ENCODE assay signal across 36 cellular contexts in genomic region chr19:23596872-23597271, GRCh38.
"Had no signal": no experiment of that assay in that cellular context is flagged by ENCODE, and none has a peak within 500 bp of the region (broad histone marks: within the 10 kb centered on the region; RNA-seq: fewer than 3 reads in every experiment).

No MANE protein-coding gene starts in this region.

- H3K27me3 ChIP-seq: ascending aorta, cardiac muscle cell had no signal

- H3K9me3 Mint-ChIP-seq: central memory CD8-positive, alpha-beta T cell had no signal

- H3K36me3 ChIP-seq: ascending aorta, cardiac muscle cell had no signal

- H3K4me1 ChIP-seq: ascending aorta had no signal

- H3K4me1 Mint-ChIP-seq: activated B cell treated with CpG ODN at 0.5 μM for 24 hours; activated CD4-positive, alpha-beta T cell treated with anti-CD3 and anti-CD28 coated beads, Interleukin-2, amount 10 ng/mL, durations not matched to agents 24 days and 14 days; activated naive CD4-positive, alpha-beta T cell treated with anti-CD3 and anti-CD28 coated beads, Interleukin-2, amount 10 ng/mL, durations not matched to agents 7 days and 5 days; activated naive CD4-positive, alpha-beta T cell treated with anti-CD3 and anti-CD28 coated beads, Interleukin-2, amount 50 U/mL, for 24 hours; activated naive CD8-positive, alpha-beta T cell treated with anti-CD3 and anti-CD28 coated beads, Interleukin-2, amount 10 ng/mL, durations not matched to agents 7 days and 5 days; activated naive CD8-positive, alpha-beta T cell treated with anti-CD3 and anti-CD28 coated beads, Interleukin-2, amount 50 U/mL, for 24 hours; activated T-helper 17 cell treated with anti-CD3 and anti-CD28 coated beads, Interleukin-2, amount 50 U/mL, for 72 hours; brain; central memory CD8-positive, alpha-beta T cell; T-helper 17 cell had no signal

- H3K36me3 Mint-ChIP-seq: activated naive CD4-positive, alpha-beta T cell treated with anti-CD3 and anti-CD28 coated beads, Interleukin-2, amount 10 ng/mL, durations not matched to agents 7 days and 5 days; activated naive CD8-positive, alpha-beta T cell treated with anti-CD3 and anti-CD28 coated beads, Interleukin-2, amount 10 ng/mL, durations not matched to agents 7 days and 5 days; brain had no signal

- H3K27me3 Mint-ChIP-seq: activated B cell treated with CpG ODN at 0.5 μM for 24 hours; activated CD4-positive, alpha-beta memory T cell treated with anti-CD3 and anti-CD28 coated beads for 36 hours; activated CD4-positive, alpha-beta T cell treated with anti-CD3 and anti-CD28 coated beads, Interleukin-2, amount 10 ng/mL, durations not matched to agents 24 days and 14 days; activated CD8-positive, alpha-beta T cell treated with anti-CD3 and anti-CD28 coated beads for 36 hours; activated naive CD4-positive, alpha-beta T cell treated with anti-CD3 and anti-CD28 coated beads, Interleukin-2, amount 10 ng/mL, durations not matched to agents 7 days and 5 days; activated naive CD4-positive, alpha-beta T cell treated with anti-CD3 and anti-CD28 coated beads, Interleukin-2, amount 50 U/mL, for 24 hours; activated naive CD8-positive, alpha-beta T cell; activated naive CD8-positive, alpha-beta T cell treated with anti-CD3 and anti-CD28 coated beads, Interleukin-2, amount 10 ng/mL, durations not matched to agents 7 days and 5 days; activated naive CD8-positive, alpha-beta T cell treated with anti-CD3 and anti-CD28 coated beads, Interleukin-2, amount 50 U/mL, for 24 hours; activated T-helper 17 cell treated with anti-CD3 and anti-CD28 coated beads, Interleukin-2, amount 50 U/mL, for 72 hours; central memory CD8-positive, alpha-beta T cell; T-helper 17 cell had no signal

- H3K27ac Mint-ChIP-seq: activated B cell treated with CpG ODN at 0.5 μM for 24 hours; activated CD4-positive, alpha-beta memory T cell treated with anti-CD3 and anti-CD28 coated beads for 36 hours; activated CD4-positive, alpha-beta T cell treated with anti-CD3 and anti-CD28 coated beads, Interleukin-2, amount 10 ng/mL, durations not matched to agents 24 days and 14 days; activated CD8-positive, alpha-beta T cell treated with anti-CD3 and anti-CD28 coated beads for 36 hours; activated naive CD4-positive, alpha-beta T cell treated with anti-CD3 and anti-CD28 coated beads, Interleukin-2, amount 10 ng/mL, durations not matched to agents 7 days and 5 days; activated naive CD4-positive, alpha-beta T cell treated with anti-CD3 and anti-CD28 coated beads, Interleukin-2, amount 50 U/mL, for 24 hours; activated naive CD8-positive, alpha-beta T cell; activated naive CD8-positive, alpha-beta T cell treated with anti-CD3 and anti-CD28 coated beads, Interleukin-2, amount 10 ng/mL, durations not matched to agents 7 days and 5 days; activated naive CD8-positive, alpha-beta T cell treated with anti-CD3 and anti-CD28 coated beads, Interleukin-2, amount 50 U/mL, for 24 hours; activated T-cell treated with anti-CD3 and anti-CD28 coated beads, Interleukin-2, amount 50 U/mL, for 72 hours; activated T-helper 1 cell treated with anti-CD3 and anti-CD28 coated beads, Interleukin-12 subunit alpha, Interleukin-12 subunit beta, Interleukin-2, Interleukin-4 antibody, amounts not matched to agents 30 ng/mL and 10 ng/mL and 1 ng/mL, durations not matched to agents 14 hours and 24 hours and 36 hours; activated T-helper 17 cell treated with anti-CD3 and anti-CD28 coated beads, Interleukin-2, amount 50 U/mL, for 72 hours; brain; T-helper 17 cell; T-helper 2 cell treated with Interferon-gamma antibody and Interleukin-4, amounts not matched to agents 5 μg/mL and 100 μg/mL, for 36 hours had no signal

- H3K27ac ChIP-seq: ascending aorta, cardiac muscle cell, VCaP had no signal

- DNase-seq: activated B cell treated with CpG ODN at 0.5 μM for 24 hours; activated CD4-positive, alpha-beta memory T cell treated with anti-CD3 and anti-CD28 coated beads for 36 hours; activated CD4-positive, alpha-beta T cell treated with anti-CD3 and anti-CD28 coated beads for 4 hours; activated CD4-positive, alpha-beta T cell treated with anti-CD3 and anti-CD28 coated beads, Interleukin-2, amount 10 ng/mL, durations not matched to agents 24 days and 14 days; activated CD4-positive, alpha-beta T cell treated with anti-CD3 and anti-CD28 coated beads, Interleukin-2, amount 50 U/mL, for 1 hour; activated CD4-positive, alpha-beta T cell treated with anti-CD3 and anti-CD28 coated beads, Interleukin-2, amount 50 U/mL, for 4 hours; activated CD4-positive, CD25-positive, alpha-beta regulatory T cell treated with anti-CD3 and anti-CD28 coated beads, Interleukin-2, amount 50 U/mL, for 72 hours; activated CD8-positive, alpha-beta memory T cell treated with anti-CD3 and anti-CD28 coated beads, Interleukin-2, amount 50 U/mL, for 4 hours; activated CD8-positive, alpha-beta T cell treated with anti-CD3 and anti-CD28 coated beads for 36 hours; activated effector memory CD4-positive, alpha-beta T cell treated with anti-CD3 and anti-CD28 coated beads, Interleukin-2, amount 50 U/mL, for 16 hours; activated naive CD4-positive, alpha-beta T cell treated with anti-CD3 and anti-CD28 coated beads, Interleukin-2, amount 10 ng/mL, durations not matched to agents 7 days and 5 days; activated naive CD4-positive, alpha-beta T cell treated with Interleukin-2 at 50 U/mL for 16 hours; activated naive CD8-positive, alpha-beta T cell treated with anti-CD3 and anti-CD28 coated beads, Interleukin-2, amount 10 ng/mL, durations not matched to agents 7 days and 5 days; activated naive CD8-positive, alpha-beta T cell treated with anti-CD3 and anti-CD28 coated beads, Interleukin-2, amount 50 U/mL, for 24 hours; activated T-cell treated with anti-CD3 and anti-CD28 coated beads for 4 hours; activated T-cell treated with anti-CD3 and anti-CD28 coated beads, Interleukin-2, amount 50 U/mL, for 1 hour; activated T-cell treated with anti-CD3 and anti-CD28 coated beads, Interleukin-2, amount 50 U/mL, for 4 hours; activated T-cell treated with anti-CD3 and anti-CD28 coated beads, Interleukin-2, amount 50 U/mL, for 72 hours; amygdala; anterior cingulate cortex; caudate nucleus; cerebellar nuclear complex; T-helper 17 cell; T-helper 9 cell had no signal

- ATAC-seq: activated CD8-positive, alpha-beta T cell treated with anti-CD3 and anti-CD28 coated beads for 36 hours; activated naive CD8-positive, alpha-beta T cell treated with anti-CD3 and anti-CD28 coated beads, Interleukin-2, amount 50 U/mL, for 24 hours; activated T-cell treated with anti-CD3 and anti-CD28 coated beads, Interleukin-2, amount 50 U/mL, for 4 hours; activated T-cell treated with anti-CD3 and anti-CD28 coated beads, Interleukin-2, amount 50 U/mL, for 72 hours; activated T-helper 17 cell treated with anti-CD3 and anti-CD28 coated beads, Interleukin-2, amount 50 U/mL, for 72 hours; T-helper 17 cell had no signal

- H3K4me3 ChIP-seq: ascending aorta, cardiac muscle cell had no signal

- FAIRE-seq: bronchial epithelial cell, TTC549 had no signal

- H3K4me3 Mint-ChIP-seq: activated B cell treated with CpG ODN at 0.5 μM for 24 hours; activated CD4-positive, alpha-beta memory T cell treated with anti-CD3 and anti-CD28 coated beads for 36 hours; activated CD4-positive, alpha-beta T cell treated with anti-CD3 and anti-CD28 coated beads, Interleukin-2, amount 10 ng/mL, durations not matched to agents 24 days and 14 days; activated CD8-positive, alpha-beta T cell treated with anti-CD3 and anti-CD28 coated beads for 36 hours; activated naive CD4-positive, alpha-beta T cell treated with anti-CD3 and anti-CD28 coated beads, Interleukin-2, amount 10 ng/mL, durations not matched to agents 7 days and 5 days; activated naive CD4-positive, alpha-beta T cell treated with anti-CD3 and anti-CD28 coated beads, Interleukin-2, amount 50 U/mL, for 24 hours; activated naive CD8-positive, alpha-beta T cell; activated naive CD8-positive, alpha-beta T cell treated with anti-CD3 and anti-CD28 coated beads, Interleukin-2, amount 10 ng/mL, durations not matched to agents 7 days and 5 days; activated naive CD8-positive, alpha-beta T cell treated with anti-CD3 and anti-CD28 coated beads, Interleukin-2, amount 50 U/mL, for 24 hours; activated T-cell treated with anti-CD3 and anti-CD28 coated beads, Interleukin-2, amount 50 U/mL, for 4 hours; activated T-cell treated with anti-CD3 and anti-CD28 coated beads, Interleukin-2, amount 50 U/mL, for 72 hours; activated T-helper 1 cell treated with anti-CD3 and anti-CD28 coated beads, Interleukin-12 subunit alpha, Interleukin-12 subunit beta, Interleukin-2, Interleukin-4 antibody, amounts not matched to agents 30 ng/mL and 10 ng/mL and 1 ng/mL, durations not matched to agents 14 hours and 24 hours and 36 hours; activated T-helper 17 cell treated with anti-CD3 and anti-CD28 coated beads, Interleukin-2, amount 50 U/mL, for 72 hours; brain; central memory CD8-positive, alpha-beta T cell; T-helper 17 cell; T-helper 2 cell treated with Interferon-gamma antibody and Interleukin-4, amounts not matched to agents 5 μg/mL and 100 μg/mL, for 36 hours had no signal
